8 cellular contexts compared by ENCODE assay signal in genomic region chrX:12955882-12956703, GRCh38. TPM values are rescaled to one million over a fixed set of nuclear protein-coding genes. Genes with fewer than 3 reads are reported as not detected.
DNase-seq lines count a peak whose midpoint lies in the region; ATAC-seq, FAIRE-seq and TF ChIP-seq lines count a peak whose summit lies in the region.

No MANE protein-coding gene starts in this region.

- no peak for TF ChIP-seq CTCF in fibroblast of lung (conservative IDR thresholded peaks at IDR 0.05 in 1 of 2, IDR thresholded peaks at IDR 0.05 in 1 of 2; ENCODE audit: low read depth in 1 of 2, low read length in 2 of 2)

- DNase-seq in GM12891 (ENCODE audit: insufficient read length, low spot score) (no peak), NOMO-1 treated with DMSO at 0.1 percent for 48 hours (lab: John Stamatoyannopoulos, UW; ENCODE audit: unreplicated experiment) (peak; percentile 98), fibroblast of lung (ENCODE audit: low read depth in 2 of 2) (peak; percentile 81), pons (ENCODE audit: low spot score) (peak; percentile 52), NCI-H526 treated with DMSO at 0.1 percent for 48 hours (lab: John Stamatoyannopoulos, UW) (no peak), NCI-H1105 treated with DMSO at 0.1 percent for 48 hours (lab: John Stamatoyannopoulos, UW) (no peak)
- DNase-seq in activated T-cell treated with anti-CD3 and anti-CD28 coated beads, Interleukin-2, amount 50 U/mL, for 1 hour: peak; percentile 66

- peak overlapping the region; percentile 65 for H3K27ac ChIP-seq in fibroblast of lung (ENCODE audit: insufficient read depth, low read length)

- H3K4me1 ChIP-seq in fibroblast of lung (ENCODE audit: control insufficient read depth, extremely low read depth, insufficient read depth, low read length): peaks cover 5% of the 10 kb centered on the region

- H4K20me1 ChIP-seq in fibroblast of lung (ENCODE audit: control insufficient read depth, extremely low read depth, insufficient read depth, low read length): no peaks in the 10 kb centered on the region

- FAIRE-seq in GM12891 (lab: Jason Lieb, UNC): no peak

- H3K79me2 ChIP-seq in fibroblast of lung (ENCODE audit: control insufficient read depth, insufficient read depth, low read length): no peaks in the 10 kb centered on the region

- no peaks in the 10 kb centered on the region for H3K36me3 ChIP-seq in fibroblast of lung (ENCODE audit: control insufficient read depth, insufficient read depth, low read length)

- ATAC-seq in HG02678 (IDR thresholded peaks at IDR 0.05; ENCODE audit: unreplicated experiment): peak; percentile 50

- no peaks in the 10 kb centered on the region for H3K9me3 ChIP-seq in fibroblast of lung (ENCODE audit: control insufficient read depth, insufficient read depth, low read depth, low read length)

- H3K4me3 ChIP-seq in fibroblast of lung (replicated peaks in 1 of 4; ENCODE audit: control extremely low read depth in 1 of 4, insufficient read depth in 1 of 4, low read depth in 3 of 4, low read length in 4 of 4): no peak overlapping the region

- no peak overlapping the region for H3K9ac ChIP-seq in fibroblast of lung (ENCODE audit: insufficient read depth, low read length)

- H3K27me3 ChIP-seq in fibroblast of lung (ENCODE audit: control insufficient read depth, insufficient read depth, low read length): no peaks in the 10 kb centered on the region

- H2AFZ ChIP-seq in fibroblast of lung (ENCODE audit: low read length): peak overlapping the region; percentile 70

- TF ChIP-seq POLR2A in GM12891 (IDR thresholded peaks at IDR 0.05; ENCODE audit: low read depth, low read length): 0 out of 2 replicates have a peak, but pooled peaks have one; percentile 2

- no peak overlapping the region for H3K4me2 ChIP-seq in fibroblast of lung (ENCODE audit: extremely low read depth, insufficient read depth, low read length)

TF ChIP-seq in GM12891, 5 proteins besides CTCF, POLR2A, EP300 and RAD21:
- TF ChIP-seq TAF1 (IDR thresholded peaks at IDR 0.05; ENCODE audit: low read depth, low read length): no peak

RNA-seq across cellular contexts. Expression of gene TMSB4X, which starts 18.8 kb away (rescaled TPM):
- polyA plus RNA-seq in GM12891 (2012; ENCODE audit: low read depth, missing spikeins): 22,419 TPM
- total RNA-seq in fibroblast of lung: 14,195 and 17,013 TPM in 2 replicates
- polyA plus RNA-seq in fibroblast of lung: 10,803 and 14,631 TPM in 2 replicates
- 9,084 and 12,343 TPM in 2 replicates for polyA plus RNA-seq in fibroblast of lung (2012)
- 550 and 997 TPM in 2 replicates for polyA minus RNA-seq in fibroblast of lung (ENCODE audit: low replicate concordance)

RNA-seq across cellular contexts. Expression of gene TLR8, which starts 49.7 kb away (rescaled TPM):
- polyA plus RNA-seq in GM12891 (2012; ENCODE audit: low read depth, missing spikeins): not detected
- not detected in 2 replicates for total RNA-seq in fibroblast of lung
- polyA plus RNA-seq in fibroblast of lung: not detected in 2 replicates
- polyA plus RNA-seq in fibroblast of lung (2012): not detected in 2 replicates
- polyA minus RNA-seq in fibroblast of lung (ENCODE audit: low replicate concordance): not detected in 2 replicates

Comparison
In these comparisons a context has a peak if more than half of its experiments do, and no peak if none do; other contexts are left out.
1. DNase-seq: peak in NOMO-1 treated with DMSO at 0.1 percent for 48 hours (single experiment), activated T-cell treated with anti-CD3 and anti-CD28 coated beads, Interleukin-2, amount 50 U/mL, for 1 hour (single experiment), fibroblast of lung (2 of 2) and pons (single experiment); none in GM12891 (single experiment), NCI-H526 treated with DMSO at 0.1 percent for 48 hours (single experiment) and NCI-H1105 treated with DMSO at 0.1 percent for 48 hours (single experiment).